In the genomic region with DNA sequence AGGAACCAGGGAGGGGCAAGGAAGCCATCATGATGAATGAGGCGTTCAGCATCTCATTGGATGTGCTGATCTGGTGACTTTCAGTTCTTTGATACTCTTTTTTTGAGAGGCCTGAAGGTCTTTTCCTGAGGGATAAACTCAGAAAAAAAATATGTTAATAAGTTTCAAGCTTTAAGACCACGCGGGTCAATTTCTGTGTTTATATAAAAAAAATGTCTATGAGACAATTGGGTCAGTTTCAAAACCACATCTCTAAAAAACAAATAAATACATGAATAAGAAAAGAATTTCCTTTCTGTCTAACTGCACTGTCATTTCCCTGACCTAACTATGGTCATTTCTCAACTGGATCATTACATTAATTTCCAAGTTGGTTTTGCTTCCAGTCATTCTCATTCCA, we compare ENCODE assay signal across 24 cellular contexts.
DNase-seq lines count a peak whose midpoint lies in the region; TF ChIP-seq lines count a peak whose summit lies in the region.
"Had no signal": no experiment of that assay in that cellular context is flagged by ENCODE, and none has a peak within 500 bp of the region (broad histone marks: within the 10 kb centered on the region; RNA-seq: fewer than 3 reads in every experiment).

No MANE protein-coding gene starts in this region.

- H3K4me3 ChIP-seq in adipocyte (ENCODE audit: low read length) (no peak overlapping the region), fibroblast of mammary gland (ENCODE audit: control insufficient read depth, low read depth, low read length) (no peak overlapping the region)
- H3K4me3 ChIP-seq: A549, BLaER1, GM23248, HAP-1, SK-N-MC had no signal

- DNase-seq in EL (peak; percentile 14), adipocyte (ENCODE audit: low read depth) (peak; percentile 63), fibroblast of mammary gland (ENCODE audit: low read depth) (peak; percentile 66), SW 1271 (lab: John Stamatoyannopoulos, UW) (no peak), CD1c-positive myeloid dendritic cell (ENCODE audit: extremely low spot score) (no peak), activated gamma-delta T cell treated with Interleukin-2 at 50 U/mL for 16 hours (no peak)
- no peak for DNase-seq in activated CD4-positive, alpha-beta T cell treated with anti-CD3 and anti-CD28 coated beads, Interleukin-2, amount 50 U/mL, for 1 hour
- DNase-seq: Caco-2; CD4-positive, alpha-beta memory T cell; DMS 273 treated with DMSO at 0.1 percent for 48 hours; GF-D8; GM23248; KG1; NCI-H1105; NCI-H2029 treated with DMSO at 0.1 percent for 48 hours; NCI-H226; NCI-H524; NCI-H774; NK-92 treated with Interleukin-12 subunit alpha and Interleukin-12 subunit beta, amount 100 ng/mL, for 24 hours; SHP77 treated with DMSO at 0.1 percent for 48 hours had no signal

- H3K4me1 ChIP-seq in adipocyte (ENCODE audit: control insufficient read depth, insufficient read depth, low read length) = peaks cover 8% of the 10 kb centered on the region
- H3K4me1 ChIP-seq: BLaER1, Caco-2, HAP-1 had no signal

- H3K36me3 ChIP-seq in adipocyte (ENCODE audit: control insufficient read depth, insufficient read depth, low read length, severe bottlenecking) = no peaks in the 10 kb centered on the region
- H3K36me3 ChIP-seq: BLaER1, HAP-1 had no signal

- no peak overlapping the region for H3K9ac ChIP-seq in adipocyte (ENCODE audit: low read length)
- H3K9ac ChIP-seq: BLaER1, GM23248 had no signal

- H3K27me3 ChIP-seq in adipocyte (replicated peaks; ENCODE audit: control insufficient read depth, insufficient read depth, low read length) = no peaks in the 10 kb centered on the region
- H3K27me3 ChIP-seq: BLaER1 had no signal

- no peak for TF ChIP-seq CTCF in fibroblast of mammary gland (conservative IDR thresholded peaks at IDR 0.05; ENCODE audit: control insufficient read depth, insufficient read depth, low read depth, low read length)

- no peaks in the 10 kb centered on the region for H3K9me3 ChIP-seq in adipocyte (ENCODE audit: control insufficient read depth, low read length)
- H3K9me3 ChIP-seq: A549, BLaER1, Caco-2, HAP-1 had no signal

Comparison
In these comparisons a context has a peak if more than half of its experiments do, and no peak if none do; other contexts are left out.
1. DNase-seq: peak in EL (single experiment), adipocyte (single experiment) and fibroblast of mammary gland (single experiment); none in SW 1271 (0 of 2), activated CD4-positive, alpha-beta T cell treated with anti-CD3 and anti-CD28 coated beads, Interleukin-2, amount 50 U/mL, for 1 hour (single experiment), CD1c-positive myeloid dendritic cell (single experiment) and activated gamma-delta T cell treated with Interleukin-2 at 50 U/mL for 16 hours (single experiment).